Comparison of ENCODE assay signal across 21 cellular contexts in the genomic region with DNA sequence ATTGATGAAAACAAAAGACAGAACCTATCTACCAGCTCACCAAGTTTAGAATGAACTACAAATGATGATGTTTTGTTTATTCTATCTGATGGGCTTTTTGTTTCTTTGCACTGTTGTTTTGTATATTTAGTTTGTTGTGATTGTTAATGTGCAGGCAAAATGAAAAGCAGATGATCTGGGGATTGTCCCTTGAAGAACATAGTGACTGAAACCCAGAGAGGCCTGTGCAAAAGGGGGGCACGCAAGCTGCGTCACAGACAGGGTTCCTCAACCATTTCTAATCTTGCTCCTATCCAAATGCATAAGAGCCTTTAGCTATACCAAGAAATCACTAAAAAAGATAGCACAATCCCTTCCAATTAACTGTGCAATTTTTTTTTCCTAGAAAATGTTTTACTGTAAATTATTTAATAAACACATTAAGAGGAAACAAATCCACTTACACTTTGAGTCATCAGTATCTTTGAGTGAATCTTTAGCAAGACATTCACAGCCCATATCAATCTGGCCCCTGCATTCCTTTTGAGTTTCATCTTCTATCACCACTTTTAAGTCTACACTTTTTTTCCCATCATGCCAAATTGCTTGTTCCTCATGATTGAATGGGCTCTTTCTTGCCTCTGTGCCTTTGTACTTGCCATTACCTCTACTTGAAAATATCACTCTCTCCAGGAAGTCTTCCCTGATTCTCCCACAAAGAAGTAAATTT.
DNase-seq lines count a peak whose midpoint lies in the region; ATAC-seq, FAIRE-seq and TF ChIP-seq lines count a peak whose summit lies in the region.
"Had no signal": no experiment of that assay in that cellular context is flagged by ENCODE, and none has a peak within 500 bp of the region (broad histone marks: within the 10 kb centered on the region; RNA-seq: fewer than 3 reads in every experiment).

No MANE protein-coding gene starts in this region.

- H3K4me3 ChIP-seq in A549 (no peak overlapping the region), fibroblast of villous mesenchyme (ENCODE audit: low read depth, low read length) (no peak overlapping the region), trophoblast cell (ENCODE audit: low read depth, low read length) (no peak overlapping the region), H7 (ENCODE audit: insufficient read depth, low read depth, low read length) (no peak overlapping the region), OCI-LY7 (ENCODE audit: low read depth, low read length, poor library complexity, severe bottlenecking) (no peak overlapping the region)

- H3K4ac ChIP-seq in trophoblast cell (ENCODE audit: low read depth, low read length) = no peak overlapping the region

- 86% methylated on average over 2 of the region's 2 CpGs for WGBS in A549 (ENCODE audit: missing lambda C conversion rate)
- WGBS in trophoblast cell (ENCODE audit: extremely low coverage, insufficient coverage, insufficient read length) = no CpG with 5 or more reads among the region's 2 CpGs

- peaks cover 4% of the 10 kb centered on the region for H3K79me1 ChIP-seq in trophoblast cell (ENCODE audit: low read length)

- H2AFZ ChIP-seq in trophoblast cell (ENCODE audit: insufficient read depth, low read length, poor library complexity) (no peak overlapping the region), OCI-LY7 (ENCODE audit: low read length) (no peak overlapping the region)

- no peak overlapping the region for H2AK5ac ChIP-seq in trophoblast cell (ENCODE audit: low read length)

- TF ChIP-seq CTCF in A549 (IDR thresholded peaks at IDR 0.05) (no peak), fibroblast of villous mesenchyme (IDR thresholded peaks at IDR 0.05; ENCODE audit: insufficient read depth, low read depth, low read length) (no peak), OCI-LY7 (conservative IDR thresholded peaks at IDR 0.05; ENCODE audit: low read length) (no peak)

- no peaks in the 10 kb centered on the region for H4K20me1 ChIP-seq in OCI-LY7 (ENCODE audit: insufficient read depth, low read length)

- H3K4me1 ChIP-seq in A549 (peaks cover 60% of the 10 kb centered on the region), trophoblast cell (ENCODE audit: control insufficient read depth in 1 of 2, insufficient read depth in 2 of 2, low read length in 2 of 2) (peaks cover 0 to 2% of the 10 kb centered on the region in 2 experiments), OCI-LY7 (ENCODE audit: insufficient read depth, low read length, poor library complexity, severe bottlenecking) (no peaks in the 10 kb centered on the region)

- ATAC-seq in A549 (no peak), HG03432 (IDR thresholded peaks at IDR 0.05; ENCODE audit: unreplicated experiment) (peak; percentile 60), GM18511 (IDR thresholded peaks at IDR 0.05; ENCODE audit: unreplicated experiment) (no peak)
- ATAC-seq: HCT116, sciatic nerve had no signal

- H4K91ac ChIP-seq in trophoblast cell (ENCODE audit: low read depth, low read length) = peak overlapping the region; percentile 35

- H3K9ac ChIP-seq in trophoblast cell (ENCODE audit: low read length) = no peak overlapping the region

- no peak overlapping the region for H3K14ac ChIP-seq in trophoblast cell (ENCODE audit: low read length)

- DNase-seq in A549 (ENCODE audit: low read depth in 1 of 2, low spot score in 1 of 2) = no peak
- peak; percentile 58 for DNase-seq in fibroblast of villous mesenchyme (ENCODE audit: low read depth)
- peak; percentile 13 to 62 for DNase-seq in trophoblast cell
- no peak for DNase-seq in activated CD8-positive, alpha-beta memory T cell treated with anti-CD3 and anti-CD28 coated beads, Interleukin-2, amount 50 U/mL, for 4 hours
- no peak for DNase-seq in H7
- no peak for DNase-seq in OCI-LY7 (ENCODE audit: low spot score)
- DNase-seq: activated CD4-positive, alpha-beta memory T cell treated with anti-CD3 and anti-CD28 coated beads for 36 hours; activated CD4-positive, CD25-positive, alpha-beta regulatory T cell; activated effector memory CD4-positive, alpha-beta T cell treated with Interleukin-2 at 50 U/mL for 16 hours; activated naive CD8-positive, alpha-beta T cell treated with anti-CD3 and anti-CD28 coated beads, Interleukin-2, amount 10 ng/mL, durations not matched to agents 7 days and 5 days; activated T-cell treated with anti-CD3 and anti-CD28 coated beads for 4 hours; cerebellar nuclear complex; DMS79 treated with DMSO at 0.1 percent for 48 hours; NCI-H446 treated with DMSO at 0.1 percent for 48 hours; SHP77; stimulated activated CD8-positive, alpha-beta memory T cell treated with anti-CD3 and anti-CD28 coated beads, Interleukin-4, amount 100 ng/mL, for 48 hours had no signal

- FAIRE-seq in A549 (lab: Jason Lieb, UNC) = peak; percentile 91
- FAIRE-seq: A204.1 had no signal

- TF ChIP-seq EP300 in A549 (IDR thresholded peaks at IDR 0.05) = no peak

- no peaks in the 10 kb centered on the region; the same call in 1 of the 2 replicates for H3K9me2 ChIP-seq in OCI-LY7 (ENCODE audit: insufficient read depth, low read length)

- H2BK120ac ChIP-seq in trophoblast cell (ENCODE audit: insufficient read depth, low read length, poor library complexity) = no peak overlapping the region

- H3K23ac ChIP-seq in trophoblast cell (ENCODE audit: low read length) = no peak overlapping the region

- H3K9me3 ChIP-seq in A549 (no peaks in the 10 kb centered on the region), trophoblast cell (ENCODE audit: insufficient read depth, low read depth, low read length) (no peaks in the 10 kb centered on the region), OCI-LY7 (ENCODE audit: low read length) (no peaks in the 10 kb centered on the region)

- peak overlapping the region; percentile 22; the same call in 2 of the 3 replicates for H3K4me2 ChIP-seq in A549
- no peak overlapping the region for H3K4me2 ChIP-seq in trophoblast cell (ENCODE audit: low read length)
- no peak overlapping the region for H3K4me2 ChIP-seq in OCI-LY7 (ENCODE audit: low read length)

- TF ChIP-seq POLR2A in A549 (IDR thresholded peaks at IDR 0.05; ENCODE audit: low read length) = no peak

- H4K12ac ChIP-seq in trophoblast cell (ENCODE audit: low read depth, low read length) = no peak overlapping the region

- peak overlapping the region; percentile 36 to 69; a peak in 5 of 6 replicates for H3K27ac ChIP-seq in A549
- H3K27ac ChIP-seq in trophoblast cell (ENCODE audit: low read depth, low read length) = no peak overlapping the region
- no peak overlapping the region for H3K27ac ChIP-seq in OCI-LY7 (ENCODE audit: low read depth, low read length, poor library complexity, severe bottlenecking)

- no peak overlapping the region for H4K8ac ChIP-seq in trophoblast cell (ENCODE audit: low read depth, low read length)

- TF ChIP-seq RAD21 in A549 (conservative IDR thresholded peaks at IDR 0.05 in 1 of 2, IDR thresholded peaks at IDR 0.05 in 1 of 2) = no peak

- peak overlapping the region; percentile 86 for H2BK12ac ChIP-seq in trophoblast cell (ENCODE audit: low read length)

- H3K18ac ChIP-seq in trophoblast cell (ENCODE audit: low read length) = no peak overlapping the region

- POLR2A ChIA-PET in A549 (lab: Yijun Ruan, JAX) = no interaction called here
- POLR2A ChIA-PET in OCI-LY7 (lab: Charles Lee) = no interaction called here

- intact Hi-C loops in OCI-LY7 (cut with micrococcal nuclease; ENCODE audit: unreplicated experiment) = no loop called here

- H3K79me2 ChIP-seq in trophoblast cell (ENCODE audit: control insufficient read depth, insufficient read depth, low read length, poor library complexity) (no peaks in the 10 kb centered on the region), OCI-LY7 (ENCODE audit: insufficient read depth, low read depth, low read length) (no peaks in the 10 kb centered on the region)

- no peak overlapping the region for H2BK5ac ChIP-seq in trophoblast cell (ENCODE audit: low read depth, low read length, poor library complexity)

- no TSS peak for BruUV-seq in OCI-LY7 (replicated peaks; lab: Mats Ljungman, UMichigan)

- H3K36me3 ChIP-seq in trophoblast cell (ENCODE audit: control insufficient read depth in 1 of 2, insufficient read depth in 2 of 2, low read length in 2 of 2) = no peaks in the 10 kb centered on the region
- no peaks in the 10 kb centered on the region for H3K36me3 ChIP-seq in H7 (replicated peaks; ENCODE audit: control insufficient read depth, insufficient read depth, low read length)
- no peaks in the 10 kb centered on the region for H3K36me3 ChIP-seq in OCI-LY7 (ENCODE audit: insufficient read depth, low read length)

- CTCF ChIA-PET in A549 (lab: Yijun Ruan, JAX) = interaction anchor here (5.7 kb wide), 1 partner anchor 104 kb away, joined by 33 read pairs; no protein-coding TSS in a partner anchor
- CTCF ChIA-PET in OCI-LY7 (lab: Charles Lee; ENCODE audit: unreplicated experiment) = no interaction called here

- no peaks in the 10 kb centered on the region for H3K27me3 ChIP-seq in trophoblast cell (ENCODE audit: insufficient read depth, low read length)
- H3K27me3 ChIP-seq in H7 (ENCODE audit: control insufficient read depth, insufficient read depth, low read length) = no peaks in the 10 kb centered on the region

TF ChIP-seq in A549, 52 proteins besides CTCF, POLR2A, EP300 and RAD21:
- no peak for TF ChIP-seq FOSL2 (IDR thresholded peaks at IDR 0.05)
- TF ChIP-seq FOSL2 (CRISPR knock-in tag; IDR thresholded peaks at IDR 0.05) = no peak
- TF ChIP-seq JUN (IDR thresholded peaks at IDR 0.05) = no peak
- TF ChIP-seq ZFP36 (IDR thresholded peaks at IDR 0.05; ENCODE audit: borderline replicate concordance, partially characterized antibody) = peak; percentile 37
- no peak for TF ChIP-seq HEYL (CRISPR knock-in tag; IDR thresholded peaks at IDR 0.05)

Comparison
In these comparisons a context has a peak if more than half of its experiments do, and no peak if none do; other contexts are left out.
1. DNase-seq: peak in fibroblast of villous mesenchyme (single experiment) and trophoblast cell (2 of 2); none in A549 (0 of 2), activated CD8-positive, alpha-beta memory T cell treated with anti-CD3 and anti-CD28 coated beads, Interleukin-2, amount 50 U/mL, for 4 hours (single experiment), H7 (single experiment) and OCI-LY7 (single experiment).
2. H3K27ac ChIP-seq: peak in A549 (2 of 2); none in trophoblast cell (single experiment) and OCI-LY7 (single experiment).